ENCODE assay signal across 9 cellular contexts in the genomic region with DNA sequence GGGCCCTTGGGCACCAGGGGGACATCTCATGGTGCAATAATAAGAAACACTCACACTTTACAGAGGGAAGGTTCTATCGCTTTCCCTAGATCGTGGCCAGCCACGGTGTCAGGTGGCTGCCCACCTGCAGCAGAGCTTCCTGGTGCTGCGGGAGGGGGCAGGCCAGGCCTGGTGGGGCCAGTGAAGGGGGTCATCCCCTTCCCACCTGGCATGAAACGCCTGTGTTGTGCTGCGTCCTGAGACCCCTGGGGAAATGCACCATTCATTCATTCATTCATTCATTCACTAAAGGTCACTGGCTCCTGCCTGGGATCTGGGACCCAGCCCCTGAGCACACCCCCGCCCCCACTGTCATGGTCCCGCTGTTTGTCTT. TPM values are rescaled to one million over a fixed set of nuclear protein-coding genes. Genes with fewer than 3 reads are reported as not detected.
DNase-seq lines count a peak whose midpoint lies in the region; ATAC-seq and TF ChIP-seq lines count a peak whose summit lies in the region.
"Had no signal": no experiment of that assay in that cellular context is flagged by ENCODE, and none has a peak within 500 bp of the region (broad histone marks: within the 10 kb centered on the region; RNA-seq: fewer than 3 reads in every experiment).

No MANE protein-coding gene starts in this region.

- TF ChIP-seq POLR2A in sigmoid colon (IDR thresholded peaks at IDR 0.05) = no peak

- H3K27ac ChIP-seq in sigmoid colon = peak overlapping the region; percentile 62 to 73 (median 64)

- intact Hi-C loops in sigmoid colon (cut with DNase I) = no loop called here

- DNase-seq in fibroblast of villous mesenchyme (ENCODE audit: low read depth) (no peak), sigmoid colon (no peak), dermis blood vessel endothelial cell (no peak), NCI-H774 (lab: John Stamatoyannopoulos, UW) (no peak), GOT3 (lab: John Stamatoyannopoulos, UW) (no peak)

- peak overlapping the region; percentile 45 for H3K4me3 ChIP-seq in GM12875 (ENCODE audit: low read depth, low read length)
- H3K4me3 ChIP-seq in WI38 (ENCODE audit: low read depth, low read length) = peak overlapping the region; percentile 62
- peak overlapping the region; percentile 64 for H3K4me3 ChIP-seq in fibroblast of villous mesenchyme (ENCODE audit: low read depth, low read length)
- peak overlapping the region; percentile 27 to 69 (median 61) for H3K4me3 ChIP-seq in sigmoid colon

- H3K27me3 ChIP-seq in sigmoid colon = no peaks in the 10 kb centered on the region

- H3K9me3 ChIP-seq in sigmoid colon = no peaks in the 10 kb centered on the region

- no peaks in the 10 kb centered on the region for H3K36me3 ChIP-seq in sigmoid colon

- TF ChIP-seq CTCF in GM12875 (IDR thresholded peaks at IDR 0.05; ENCODE audit: borderline replicate concordance, insufficient read depth, low read depth, low read length) (no peak), WI38 (IDR thresholded peaks at IDR 0.05; ENCODE audit: low read depth, low read length) (no peak), fibroblast of villous mesenchyme (IDR thresholded peaks at IDR 0.05; ENCODE audit: insufficient read depth, low read depth, low read length) (no peak), sigmoid colon (IDR thresholded peaks at IDR 0.05) (no peak)

- 8 to 12% methylated on average over 8 of the region's 8 CpGs for WGBS in sigmoid colon, 2 donors

- no peak for TF ChIP-seq EP300 in sigmoid colon (IDR thresholded peaks at IDR 0.05)

- H3K4me1 ChIP-seq in sigmoid colon = peaks cover 0 to 24% (median 19%) of the 10 kb centered on the region in 4 donors

- no peak for ATAC-seq in HG03097 (IDR thresholded peaks at IDR 0.05; ENCODE audit: low FRiP score, unreplicated experiment)

RNA-seq across cellular contexts. Expression of a gene that starts 0.4 kb away (rescaled TPM):
- total RNA-seq in fibroblast of villous mesenchyme (12.5 and 13.9 TPM in 2 replicates), sigmoid colon (10 to 100 TPM; 14.1 to 24.2 (median 16.2) TPM), dermis blood vessel endothelial cell (15.4 and 24.5 TPM in 2 replicates)
- 10 to 100 TPM; 11.2 to 16.2 (median 11.4) TPM for polyA plus RNA-seq in sigmoid colon

RNA-seq across cellular contexts. Expression of a gene that starts 33.3 kb away (rescaled TPM):
- total RNA-seq in fibroblast of villous mesenchyme (0.43 and 0.64 TPM in 2 replicates), sigmoid colon (not detected), dermis blood vessel endothelial cell (0.09 and 0.17 TPM in 2 replicates)
- polyA plus RNA-seq in sigmoid colon = 1 to 10 TPM in 1 of 3 donors, under 1 TPM in 2; under 0.01 to 1.1 (median 0.92) TPM
- total RNA-seq: myocyte had no signal
